Comparison of ENCODE assay signal across 8 cellular contexts in genomic region chr20:44017905-44018683, GRCh38.
DNase-seq lines count a peak whose midpoint lies in the region; ATAC-seq and TF ChIP-seq lines count a peak whose summit lies in the region.

No MANE protein-coding gene starts in this region.

- H3K9me3 ChIP-seq in lower lobe of right lung = no peaks in the 10 kb centered on the region
- no peaks in the 10 kb centered on the region for H3K9me3 ChIP-seq in spleen

- intact Hi-C loops in lower lobe of right lung (cut with DNase I) = no loop called here
- intact Hi-C loops in spleen (cut with DNase I; ENCODE audit: low total_unique reads) = no loop called here

- peaks cover 27% of the 10 kb centered on the region for H3K4me1 ChIP-seq in lower lobe of right lung
- peaks cover 0 to 33% (median 17%) of the 10 kb centered on the region in 6 donors for H3K4me1 ChIP-seq in spleen

- ATAC-seq in lower lobe of right lung = peak; percentile 90 to 95
- no peak for ATAC-seq in GM18498 (IDR thresholded peaks at IDR 0.05; ENCODE audit: unreplicated experiment)
- no peak for ATAC-seq in stimulated activated naive CD8-positive, alpha-beta T cell treated with anti-CD3 and anti-CD28 coated beads, Interleukin-15, Interleukin-2, amounts not matched to agents 100 U/mL and 50 U/mL, for 24 hours

- H3K36me3 ChIP-seq in lower lobe of right lung (no peaks in the 10 kb centered on the region), spleen (no peaks in the 10 kb centered on the region)

- H3K27me3 ChIP-seq in lower lobe of right lung (ENCODE audit: low read depth) = no peaks in the 10 kb centered on the region
- H3K27me3 ChIP-seq in spleen (replicated peaks in 1 of 7) = peaks cover 0 to 30% (median 5%) of the 10 kb centered on the region in 7 donors

- no peak overlapping the region for H3K27ac ChIP-seq in lower lobe of right lung
- H3K27ac ChIP-seq in spleen = no peak overlapping the region

- H3K4me3 ChIP-seq in lower lobe of right lung (no peak overlapping the region), spleen (no peak overlapping the region)

- DNase-seq in AG20443 (ENCODE audit: low spot score) (peak; percentile 68), NCI-H1417 (lab: John Stamatoyannopoulos, UW) (peak; percentile 98 to 100 (median 100)), amniotic epithelial cell (ENCODE audit: low read depth) (peak; percentile 75), lower lobe of right lung (peak; percentile 75), spleen (no peak), T-helper 1 cell (no peak)
- no peak for DNase-seq in stimulated activated naive CD8-positive, alpha-beta T cell treated with anti-CD3 and anti-CD28 coated beads, Interleukin-15, Interleukin-2, amounts not matched to agents 100 U/mL and 50 U/mL, for 24 hours

- TF ChIP-seq POLR2A in spleen (IDR thresholded peaks at IDR 0.05) = no peak

- TF ChIP-seq CTCF in lower lobe of right lung (IDR thresholded peaks at IDR 0.05) (no peak), spleen (IDR thresholded peaks at IDR 0.05 in 8 of 11, conservative IDR thresholded peaks at IDR 0.05 in 3 of 11) (no peak)

- WGBS in spleen, 5 donors = 62 to 70% (median 66%) methylated on average over 14 of the region's 14 CpGs

Comparison
In these comparisons a context has a peak if more than half of its experiments do, and no peak if none do; other contexts are left out.
1. DNase-seq: peak in AG20443 (single experiment), NCI-H1417 (3 of 3), amniotic epithelial cell (single experiment) and lower lobe of right lung (single experiment); none in spleen (single experiment), stimulated activated naive CD8-positive, alpha-beta T cell treated with anti-CD3 and anti-CD28 coated beads, Interleukin-15, Interleukin-2, amounts not matched to agents 100 U/mL and 50 U/mL, for 24 hours (single experiment) and T-helper 1 cell (0 of 5).
2. ATAC-seq: peak in lower lobe of right lung (2 of 2); none in GM18498 (single experiment) and stimulated activated naive CD8-positive, alpha-beta T cell treated with anti-CD3 and anti-CD28 coated beads, Interleukin-15, Interleukin-2, amounts not matched to agents 100 U/mL and 50 U/mL, for 24 hours (single experiment).